8 cellular contexts compared by ENCODE assay signal in the genomic region with DNA sequence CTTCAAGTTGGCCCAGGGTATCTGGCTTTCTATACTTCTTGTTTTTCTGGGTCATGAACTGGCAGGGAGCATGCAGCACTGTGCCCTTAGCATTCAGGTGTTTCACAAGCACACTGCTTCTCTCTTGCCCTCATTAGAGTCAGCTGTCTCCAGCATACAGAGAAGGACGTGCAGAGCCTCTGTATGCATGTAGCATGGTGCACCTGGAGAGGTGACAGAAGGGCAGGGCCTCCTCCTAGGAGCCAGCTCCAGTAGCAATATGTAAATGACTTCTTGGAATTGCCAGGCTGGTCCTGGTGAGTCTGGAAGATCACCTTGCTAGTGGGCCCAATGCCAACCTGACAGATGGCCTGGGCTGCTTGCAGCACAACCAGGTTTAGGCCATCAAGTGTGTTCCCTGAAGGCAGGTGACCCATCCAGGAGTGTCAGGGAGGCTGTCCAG. TPM values are rescaled to one million over a fixed set of nuclear protein-coding genes. Genes with fewer than 3 reads are reported as not detected.
A peak's percentile ranks its signal among the peaks of the same experiment; 100 is the strongest.
DNase-seq lines count a peak whose midpoint lies in the region; ATAC-seq lines count a peak whose summit lies in the region.

No MANE protein-coding gene starts in this region.

- intact Hi-C loops in sciatic nerve (cut with DNase I): no loop called here

- no peaks in the 10 kb centered on the region for H3K36me3 Mint-ChIP-seq in T-helper 17 cell (ENCODE audit: low read depth)

- H3K4me3 Mint-ChIP-seq in T-helper 17 cell: no peak overlapping the region

- H3K27ac Mint-ChIP-seq in T-helper 17 cell: peak overlapping the region; percentile 88

- DNase-seq in DMS 273 treated with DMSO at 0.1 percent for 48 hours (lab: John Stamatoyannopoulos, UW) (peak; percentile 51), NAMALWA (ENCODE audit: low spot score) (peak; percentile 58), T-helper 17 cell (no peak), left lobe of liver (ENCODE audit: low spot score) (no peak), sciatic nerve (ENCODE audit: low spot score) (no peak), kidney glomerular epithelial cell (lab: John Stamatoyannopoulos, UW) (no peak)

- H3K4me1 Mint-ChIP-seq in T-helper 17 cell: peaks cover 17% of the 10 kb centered on the region

- no peaks in the 10 kb centered on the region for H3K27me3 Mint-ChIP-seq in T-helper 17 cell

- no peaks in the 10 kb centered on the region for H3K9me3 ChIP-seq in T-helper 17 cell (ENCODE audit: control insufficient read depth, low read length, poor library complexity, severe bottlenecking)

- ATAC-seq in T-helper 17 cell: no peak
- ATAC-seq in left lobe of liver: peak; percentile 44
- ATAC-seq in sciatic nerve: no peak
- ATAC-seq in HG02798 (IDR thresholded peaks at IDR 0.05; ENCODE audit: poor library complexity, unreplicated experiment): no peak
- no peak for ATAC-seq in GM19395 (IDR thresholded peaks at IDR 0.05; ENCODE audit: unreplicated experiment)

RNA-seq across cellular contexts. Expression of a gene that starts 44.8 kb away (rescaled TPM):
- total RNA-seq in T-helper 17 cell: 10 to 100 TPM; 57.9 to 60.0 TPM
- 21.4 TPM for total RNA-seq in left lobe of liver
- total RNA-seq in sciatic nerve: 76.9 TPM

Comparison
In these comparisons a context has a peak if more than half of its experiments do, and no peak if none do; other contexts are left out.
1. DNase-seq: peak in DMS 273 treated with DMSO at 0.1 percent for 48 hours (single experiment) and NAMALWA (single experiment); none in T-helper 17 cell (0 of 3), left lobe of liver (single experiment), sciatic nerve (single experiment) and kidney glomerular epithelial cell (single experiment).